ENCODE assay signal across 30 cellular contexts in genomic region chr5:90233496-90233895, GRCh38.
"Had no signal": no experiment of that assay in that cellular context is flagged by ENCODE, and none has a peak within 500 bp of the region (broad histone marks: within the 10 kb centered on the region; RNA-seq: fewer than 3 reads in every experiment).

No MANE protein-coding gene starts in this region.

- H3K27ac ChIP-seq: adrenal gland, colonic mucosa, heart right ventricle, lower lobe of right lung, ovary, prostate gland, stomach, tibial nerve had no signal

- H3K36me3 Mint-ChIP-seq: activated naive CD8-positive, alpha-beta T cell; stimulated activated naive B cell treated with anti-CD40 and anti-IgM and Interleukin-4, amounts not matched to agents 10 μg/mL and 1 μg/mL and 100 μg/mL, for 72 hours; WTC11 had no signal

- DNase-seq: activated CD4-positive, alpha-beta T cell treated with anti-CD3 and anti-CD28 coated beads for 1 hour; activated CD4-positive, alpha-beta T cell treated with anti-CD3 and anti-CD28 coated beads, Interleukin-2, amount 50 U/mL, for 1 hour; activated CD8-positive, alpha-beta T cell treated with anti-CD3 and anti-CD28 coated beads for 36 hours; activated T-cell treated with anti-CD3 and anti-CD28 coated beads, Interleukin-2, amount 50 U/mL, for 48 hours; adrenal gland; aorta; colonic mucosa; effector memory CD8-positive, alpha-beta T cell; erythroblast; foreskin fibroblast; heart right ventricle; kidney glomerular epithelial cell; lower lobe of right lung; mesenchymal stem cell; ovary; retina; stimulated activated CD4-positive, alpha-beta T cell treated with anti-CD3 and anti-CD28 coated beads, Interleukin-15, amount 100 ng/mL, for 24 hours; stimulated activated CD4-positive, alpha-beta T cell treated with anti-CD3 and anti-CD28 coated beads, Interleukin-2, amount 100 ng/mL, for 24 hours; stimulated activated naive B cell treated with anti-CD40 and anti-IgM and Interleukin-4, amounts not matched to agents 10 μg/mL and 1 μg/mL and 100 μg/mL, for 72 hours; stomach; T-helper 2 cell had no signal

- H3K36me3 ChIP-seq: adrenal gland, colonic mucosa, heart right ventricle, lower lobe of right lung, ovary, prostate gland, stomach, tibial nerve had no signal

- H3K27me3 ChIP-seq: adrenal gland, colonic mucosa, ovary, stomach, tibial nerve had no signal

- H3K9me3 Mint-ChIP-seq: activated CD8-positive, alpha-beta T cell treated with anti-CD3 and anti-CD28 coated beads for 36 hours; activated T-helper 2 cell treated with anti-CD3 and anti-CD28 coated beads, Interferon-gamma antibody, Interleukin-2, Interleukin-4, amounts not matched to agents 10 μg/mL and 5 μg/mL and 100 μg/mL, durations not matched to agents 14 hours and 24 hours and 36 hours; central memory CD8-positive, alpha-beta T cell; effector memory CD8-positive, alpha-beta T cell; nephron; stimulated activated naive B cell treated with anti-CD40 and anti-IgM and Interleukin-4, amounts not matched to agents 10 μg/mL and 1 μg/mL and 100 μg/mL, for 72 hours; WTC11 had no signal

- H3K9me3 ChIP-seq: adrenal gland, colonic mucosa, heart right ventricle, lower lobe of right lung, ovary, prostate gland, stomach, tibial nerve had no signal

- H3K4me1 ChIP-seq: adrenal gland, colonic mucosa, heart right ventricle, lower lobe of right lung, prostate gland, stomach, tibial nerve had no signal

- H3K27ac Mint-ChIP-seq: activated CD8-positive, alpha-beta T cell treated with anti-CD3 and anti-CD28 coated beads for 36 hours; activated naive CD8-positive, alpha-beta T cell; activated T-helper 2 cell treated with anti-CD3 and anti-CD28 coated beads, Interferon-gamma antibody, Interleukin-2, Interleukin-4, amounts not matched to agents 10 μg/mL and 5 μg/mL and 100 μg/mL, durations not matched to agents 14 hours and 24 hours and 36 hours; effector memory CD8-positive, alpha-beta T cell; nephron; stimulated activated naive B cell treated with anti-CD40 and anti-IgM and Interleukin-4, amounts not matched to agents 10 μg/mL and 1 μg/mL and 100 μg/mL, for 72 hours; WTC11 had no signal

- H3K4me1 Mint-ChIP-seq: central memory CD8-positive, alpha-beta T cell; nephron; stimulated activated naive B cell treated with anti-CD40 and anti-IgM and Interleukin-4, amounts not matched to agents 10 μg/mL and 1 μg/mL and 100 μg/mL, for 72 hours had no signal

- H3K27me3 Mint-ChIP-seq: activated CD8-positive, alpha-beta T cell treated with anti-CD3 and anti-CD28 coated beads for 36 hours; effector memory CD8-positive, alpha-beta T cell had no signal

- H3K4me3 Mint-ChIP-seq: activated CD8-positive, alpha-beta T cell treated with anti-CD3 and anti-CD28 coated beads for 36 hours; activated naive CD8-positive, alpha-beta T cell; central memory CD8-positive, alpha-beta T cell; effector memory CD8-positive, alpha-beta T cell; nephron; stimulated activated naive B cell treated with anti-CD40 and anti-IgM and Interleukin-4, amounts not matched to agents 10 μg/mL and 1 μg/mL and 100 μg/mL, for 72 hours; WTC11 had no signal

- ATAC-seq: activated CD8-positive, alpha-beta T cell treated with anti-CD3 and anti-CD28 coated beads for 36 hours; effector memory CD8-positive, alpha-beta T cell; heart right ventricle; left lobe of liver; lower lobe of right lung; stimulated activated naive B cell treated with anti-CD40 and anti-IgM and Interleukin-4, amounts not matched to agents 10 μg/mL and 1 μg/mL and 100 μg/mL, for 72 hours; WTC11 had no signal

- H3K4me3 ChIP-seq: adrenal gland, colonic mucosa, heart right ventricle, lower lobe of right lung, ovary, prostate gland, stomach, tibial nerve had no signal

- FAIRE-seq: bronchial epithelial cell had no signal
